13 cellular contexts compared by ENCODE assay signal in the genomic region with DNA sequence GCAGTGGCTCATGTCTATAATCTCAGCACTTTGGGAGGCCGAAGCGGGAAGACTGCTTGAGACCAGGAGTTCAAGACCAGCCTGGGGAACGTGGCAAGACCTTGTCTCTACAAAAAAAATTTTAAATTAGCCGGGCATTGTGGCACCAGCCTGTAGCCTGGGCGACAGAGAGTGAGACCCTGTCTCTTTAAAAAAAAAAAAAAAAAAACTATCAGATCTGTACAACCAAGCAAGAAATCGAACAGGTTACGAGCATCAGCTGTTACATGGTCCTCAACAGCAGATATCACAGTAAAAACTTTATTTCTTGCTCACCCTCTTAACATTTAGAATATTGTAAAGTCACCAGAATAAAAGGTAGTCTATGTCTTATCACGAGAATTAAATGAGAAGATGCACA. TPM values are rescaled to one million over a fixed set of nuclear protein-coding genes. Genes with fewer than 3 reads are reported as not detected.
DNase-seq lines count a peak whose midpoint lies in the region; ATAC-seq, FAIRE-seq and TF ChIP-seq lines count a peak whose summit lies in the region.
"Had no signal": no experiment of that assay in that cellular context is flagged by ENCODE, and none has a peak within 500 bp of the region (broad histone marks: within the 10 kb centered on the region; RNA-seq: fewer than 3 reads in every experiment).

No MANE protein-coding gene starts in this region.

- H3K9me1 ChIP-seq in keratinocyte (ENCODE audit: control insufficient read depth, extremely low read depth, insufficient read depth, low read length): no peaks in the 10 kb centered on the region

- peak overlapping the region; percentile 26 for H3K27ac Mint-ChIP-seq in activated CD4-positive, alpha-beta memory T cell treated with anti-CD3 and anti-CD28 coated beads, Interleukin-2, amount 10 ng/mL, durations not matched to agents 7 days and 5 days

- H3K9me3 ChIP-seq in A549 (no peaks in the 10 kb centered on the region), ES-I3 (ENCODE audit: control insufficient read depth, insufficient read depth, low read length) (no peaks in the 10 kb centered on the region), keratinocyte (ENCODE audit: control insufficient read depth, low read depth, low read length) (no peaks in the 10 kb centered on the region)
- H3K9me3 ChIP-seq: adrenal gland had no signal

- TF ChIP-seq CTCF in A549 (IDR thresholded peaks at IDR 0.05) (no peak), keratinocyte (optimal IDR thresholded peaks at IDR 0.05 in 1 of 3, IDR thresholded peaks at IDR 0.05 in 1 of 3, conservative IDR thresholded peaks at IDR 0.05 in 1 of 3; ENCODE audit: extremely low read depth in 1 of 3, insufficient read depth in 2 of 3, low read length in 3 of 3) (no peak)

- peaks cover 35% of the 10 kb centered on the region for H3K4me1 Mint-ChIP-seq in activated CD4-positive, alpha-beta memory T cell treated with anti-CD3 and anti-CD28 coated beads, Interleukin-2, amount 10 ng/mL, durations not matched to agents 7 days and 5 days

- DNase-seq in A549 (ENCODE audit: low read depth in 1 of 2, low spot score in 1 of 2) (no peak), keratinocyte (ENCODE audit: low read depth, low spot score) (no peak), DMS153 (lab: John Stamatoyannopoulos, UW) (no peak), NCI-H2107 treated with DMSO at 0.1 percent for 48 hours (lab: John Stamatoyannopoulos, UW; ENCODE audit: unreplicated experiment) (no peak), NCI-H2171 treated with DMSO at 0.1 percent for 48 hours (lab: John Stamatoyannopoulos, UW) (no peak)
- DNase-seq in activated CD4-positive, alpha-beta memory T cell treated with anti-CD3 and anti-CD28 coated beads, Interleukin-2, amount 10 ng/mL, durations not matched to agents 7 days and 5 days: no peak
- DNase-seq: adrenal gland, EL, KBM-7, NCI-H526, right cardiac atrium had no signal

- H3K4me3 Mint-ChIP-seq in activated CD4-positive, alpha-beta memory T cell treated with anti-CD3 and anti-CD28 coated beads, Interleukin-2, amount 10 ng/mL, durations not matched to agents 7 days and 5 days: peak overlapping the region; percentile 83

- TF ChIP-seq RAD21 in A549 (conservative IDR thresholded peaks at IDR 0.05 in 1 of 2, IDR thresholded peaks at IDR 0.05 in 1 of 2): no peak

- 0 out of 2 replicates have a peak overlapping the region, but pooled peaks have one; percentile 98 for H3K9ac ChIP-seq in ES-I3 (ENCODE audit: low read depth, low read length)
- H3K9ac ChIP-seq in keratinocyte (ENCODE audit: control insufficient read depth, extremely low read depth, insufficient read depth, low read length): peak overlapping the region; percentile 97

- H3K9me3 Mint-ChIP-seq in activated CD4-positive, alpha-beta memory T cell treated with anti-CD3 and anti-CD28 coated beads, Interleukin-2, amount 10 ng/mL, durations not matched to agents 7 days and 5 days: no peaks in the 10 kb centered on the region

- CTCF ChIA-PET in A549 (lab: Yijun Ruan, JAX): interaction anchor here (0.6 to 1.0 kb wide), 2 partner anchors 468 to 842 kb away, joined by 3 read pairs; no protein-coding TSS in a partner anchor
- CTCF ChIA-PET in activated CD4-positive, alpha-beta memory T cell treated with anti-CD3 and anti-CD28 coated beads, Interleukin-2, amount 10 ng/mL, durations not matched to agents 7 days and 5 days (lab: Charles Lee): interaction anchor here (1.1 kb wide), 1 partner anchor 8 kb away, joined by 3 read pairs; no protein-coding TSS in a partner anchor

- no peak overlapping the region for H3K27ac ChIP-seq in A549
- no peak overlapping the region for H3K27ac ChIP-seq in keratinocyte (ENCODE audit: control insufficient read depth, insufficient read depth, low read length)
- H3K27ac ChIP-seq: adrenal gland had no signal

- H3K79me2 ChIP-seq in keratinocyte (ENCODE audit: control insufficient read depth, insufficient read depth, low read length): peaks cover 28% of the 10 kb centered on the region

- peaks cover 18% of the 10 kb centered on the region for H3K4me1 ChIP-seq in A549
- H3K4me1 ChIP-seq in ES-I3 (ENCODE audit: insufficient read depth, low read length): no peaks in the 10 kb centered on the region
- peaks cover 17% of the 10 kb centered on the region for H3K4me1 ChIP-seq in keratinocyte (ENCODE audit: control insufficient read depth, extremely low read depth, insufficient read depth, low read length)

- H3K4me3 ChIP-seq in A549 (no peak overlapping the region), keratinocyte (ENCODE audit: control insufficient read depth in 2 of 3, extremely low read depth in 1 of 3, insufficient read depth in 2 of 3, low read depth in 1 of 3, low read length in 3 of 3) (peak overlapping the region; percentile 70 to 93 (median 92))

- H4K20me1 ChIP-seq in keratinocyte (ENCODE audit: control insufficient read depth, extremely low read depth, insufficient read depth, low read length): no peaks in the 10 kb centered on the region

- no peaks in the 10 kb centered on the region for H3K27me3 Mint-ChIP-seq in activated CD4-positive, alpha-beta memory T cell treated with anti-CD3 and anti-CD28 coated beads, Interleukin-2, amount 10 ng/mL, durations not matched to agents 7 days and 5 days

- peak overlapping the region; percentile 77 for H3K4me2 ChIP-seq in A549
- peak overlapping the region; percentile 90 for H3K4me2 ChIP-seq in keratinocyte (ENCODE audit: control insufficient read depth, extremely low read depth, insufficient read depth, low read depth, low read length)

- H3K36me3 ChIP-seq in ES-I3 (ENCODE audit: insufficient read depth, low read length): no peaks in the 10 kb centered on the region; the same call in 1 of the 2 replicates
- peaks cover 2 to 4% of the 10 kb centered on the region in 2 experiments for H3K36me3 ChIP-seq in keratinocyte (ENCODE audit: control insufficient read depth in 2 of 2, extremely low read depth in 1 of 2, insufficient read depth in 2 of 2, low read length in 2 of 2)

- FAIRE-seq in A549 (lab: Jason Lieb, UNC): no peak
- no peak for FAIRE-seq in keratinocyte (lab: Jason Lieb, UNC)

- dilution Hi-C loops in keratinocyte (cut with MboI; ENCODE audit: extremely low pct_ligation_motif_present, low sequenced_read_pairs): no loop called here

- no peaks in the 10 kb centered on the region for H3K27me3 ChIP-seq in keratinocyte (ENCODE audit: control insufficient read depth, extremely low read depth, insufficient read depth, low read length)
- H3K27me3 ChIP-seq: adrenal gland had no signal

- H2AFZ ChIP-seq in keratinocyte (ENCODE audit: control insufficient read depth, low read length): no peak overlapping the region

- 76% methylated on average over 8 of the region's 8 CpGs for WGBS in A549 (ENCODE audit: missing lambda C conversion rate)

- H3K36me3 Mint-ChIP-seq in activated CD4-positive, alpha-beta memory T cell treated with anti-CD3 and anti-CD28 coated beads, Interleukin-2, amount 10 ng/mL, durations not matched to agents 7 days and 5 days (ENCODE audit: low read depth): peaks cover 8% of the 10 kb centered on the region

- POLR2A ChIA-PET in A549 (lab: Yijun Ruan, JAX): no interaction called here
- POLR2A ChIA-PET in activated CD4-positive, alpha-beta memory T cell treated with anti-CD3 and anti-CD28 coated beads, Interleukin-2, amount 10 ng/mL, durations not matched to agents 7 days and 5 days (lab: Charles Lee): no interaction called here

- no peak for ATAC-seq in A549
- ATAC-seq in HG02763 (IDR thresholded peaks at IDR 0.05; ENCODE audit: unreplicated experiment): no peak
- ATAC-seq: right cardiac atrium had no signal

- TF ChIP-seq POLR2A in A549 (IDR thresholded peaks at IDR 0.05; ENCODE audit: low read length): no peak

- no peak for TF ChIP-seq EP300 in A549 (IDR thresholded peaks at IDR 0.05)

RNA-seq across cellular contexts. Expression of a gene that starts 1.5 kb away (rescaled TPM):
- polyA plus RNA-seq in A549 (2011; rRNA removed) (43.2 and 45.9 TPM in 2 replicates), A549 (2017; fragmentation: RNase III; extraction: RNeasy Plus Mini Kit Qiagen cat#74134 plus additional on column Dnase treatment) (19.7 to 20.6 TPM (median 19.8 TPM) in 3 replicates), keratinocyte (16.8 to 25.2 TPM (median 22.2 TPM) in 3 replicates)
- polyA plus RNA-seq in A549 (2012; cell fraction: cytosol; rRNA removed): 9.5 and 17.0 TPM in 2 replicates
- polyA plus RNA-seq in A549 (2012; cell fraction: nucleus; rRNA removed): 13.1 and 14.9 TPM in 2 replicates
- polyA minus RNA-seq in A549 (2011; rRNA and poly(A)+ RNA removed): 31.2 and 33.7 TPM in 2 replicates
- total RNA-seq in activated CD4-positive, alpha-beta memory T cell treated with anti-CD3 and anti-CD28 coated beads, Interleukin-2, amount 10 ng/mL, durations not matched to agents 7 days and 5 days: 10 to 100 TPM; 36.9 to 38.2 TPM
- polyA plus RNA-seq in keratinocyte (2011; ENCODE audit: low read depth): 21.3 TPM
- polyA plus RNA-seq in keratinocyte (2011; cell fraction: cytosol; rRNA removed): 12.2 and 23.2 TPM in 2 replicates
- 27.8 and 34.1 TPM in 2 replicates for polyA plus RNA-seq in keratinocyte (2011; cell fraction: nucleus; rRNA removed)
- polyA plus RNA-seq in keratinocyte (2012; ENCODE audit: low replicate concordance): 14.6 and 15.2 TPM in 2 replicates
- 9.0 to 34.6 TPM (median 27.4 TPM) in 3 replicates for polyA minus RNA-seq in keratinocyte
- polyA minus RNA-seq in keratinocyte (2011; cell fraction: cytosol; rRNA and poly(A)+ RNA removed): 20.9 TPM
- 24.5 and 37.1 TPM in 2 replicates for polyA minus RNA-seq in keratinocyte (2011; cell fraction: nucleus; rRNA and poly(A)+ RNA removed)

RNA-seq across cellular contexts. Expression of a gene that starts 51.9 kb away (rescaled TPM):
- polyA plus RNA-seq in A549 (2011; rRNA removed): 15.1 and 16.3 TPM in 2 replicates
- 6.3 and 8.9 TPM in 2 replicates for polyA plus RNA-seq in A549 (2012; cell fraction: cytosol; rRNA removed)
- polyA plus RNA-seq in A549 (2012; cell fraction: nucleus; rRNA removed): 6.9 and 9.6 TPM in 2 replicates
- 12.5 to 13.9 TPM (median 12.9 TPM) in 3 replicates for polyA plus RNA-seq in A549 (2017; fragmentation: RNase III; extraction: RNeasy Plus Mini Kit Qiagen cat#74134 plus additional on column Dnase treatment)
- polyA minus RNA-seq in A549 (2011; rRNA and poly(A)+ RNA removed): 13.7 and 14.3 TPM in 2 replicates
- 10 to 100 TPM; 29.8 to 31.1 TPM for total RNA-seq in activated CD4-positive, alpha-beta memory T cell treated with anti-CD3 and anti-CD28 coated beads, Interleukin-2, amount 10 ng/mL, durations not matched to agents 7 days and 5 days
- polyA plus RNA-seq in keratinocyte: 8.8 to 14.3 TPM (median 10.8 TPM) in 3 replicates
- 1.9 TPM for polyA plus RNA-seq in keratinocyte (2011; ENCODE audit: low read depth)
- polyA plus RNA-seq in keratinocyte (2011; cell fraction: cytosol; rRNA removed): 5.7 and 8.1 TPM in 2 replicates
- polyA plus RNA-seq in keratinocyte (2011; cell fraction: nucleus; rRNA removed): 15.8 and 16.9 TPM in 2 replicates
- polyA plus RNA-seq in keratinocyte (2012; ENCODE audit: low replicate concordance): 5.9 and 9.5 TPM in 2 replicates
- 10.9 to 12.1 TPM (median 11.8 TPM) in 3 replicates for polyA minus RNA-seq in keratinocyte
- polyA minus RNA-seq in keratinocyte (2011; cell fraction: cytosol; rRNA and poly(A)+ RNA removed): 9.4 TPM
- polyA minus RNA-seq in keratinocyte (2011; cell fraction: nucleus; rRNA and poly(A)+ RNA removed): 10.0 and 16.4 TPM in 2 replicates
